ENCODE assay signal across 10 cellular contexts in the genomic region with DNA sequence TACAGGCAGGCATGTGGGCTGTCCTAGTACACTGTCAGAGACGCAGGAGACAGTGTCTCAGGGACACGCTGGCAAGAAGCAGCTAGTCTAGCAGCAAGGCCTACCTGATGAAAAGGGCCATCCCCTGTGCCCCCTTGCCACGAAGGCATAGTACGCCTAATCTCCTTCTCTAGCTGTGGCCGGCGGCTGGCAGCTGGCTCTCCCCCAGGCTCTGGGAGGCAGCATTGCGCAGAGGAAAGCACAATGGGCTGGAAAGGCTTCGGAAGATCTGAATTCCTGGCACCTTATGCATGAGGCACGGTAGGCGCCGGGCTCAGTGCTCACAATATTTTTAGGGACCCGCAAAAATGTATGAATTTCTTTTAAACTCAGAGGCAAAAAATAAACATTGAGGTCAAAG. TPM values are rescaled to one million over a fixed set of nuclear protein-coding genes. Genes with fewer than 3 reads are reported as not detected.
DNase-seq lines count a peak whose midpoint lies in the region; ATAC-seq and TF ChIP-seq lines count a peak whose summit lies in the region.
"Had no signal": no experiment of that assay in that cellular context is flagged by ENCODE, and none has a peak within 500 bp of the region (broad histone marks: within the 10 kb centered on the region; RNA-seq: fewer than 3 reads in every experiment).

No MANE protein-coding gene starts in this region.

- TF ChIP-seq CTCF in right atrium auricular region (IDR thresholded peaks at IDR 0.05), result peak in 1 of 2 donors; percentile 38

- peaks cover 0 to 20% of the 10 kb centered on the region in 2 donors for H3K4me1 ChIP-seq in right atrium auricular region

- H3K4me3 ChIP-seq in right atrium auricular region, result no peak overlapping the region
- H3K4me3 ChIP-seq: skin epidermis had no signal

- DNase-seq in Right ventricle myocardium inferior (ENCODE audit: missing footprints) (no peak), right atrium auricular region (ENCODE audit: low spot score) (no peak), dermis blood vessel endothelial cell (peak; percentile 29), left kidney (ENCODE audit: low read depth, low spot score) (peak; percentile 34), DMS153 treated with DMSO at 0.1 percent for 48 hours (lab: John Stamatoyannopoulos, UW; ENCODE audit: unreplicated experiment) (no peak)
- no peak for DNase-seq in effector CD8-positive, alpha-beta T cell (lab: John Stamatoyannopoulos, UW)
- no peak for DNase-seq in activated CD8-positive, alpha-beta memory T cell treated with anti-CD3 and anti-CD28 coated beads for 24 hours

- peak; percentile 45 for ATAC-seq in Right ventricle myocardium inferior
- ATAC-seq in GM21723 (IDR thresholded peaks at IDR 0.05; ENCODE audit: unreplicated experiment), result no peak

- H3K27me3 ChIP-seq in right atrium auricular region, result no peaks in the 10 kb centered on the region

- intact Hi-C loops in Right ventricle myocardium inferior (cut with DNase I), result no loop called here

- H3K36me3 ChIP-seq in right atrium auricular region, result no peaks in the 10 kb centered on the region

- no peak overlapping the region for H3K27ac ChIP-seq in right atrium auricular region
- H3K27ac ChIP-seq: C4-2B, skin epidermis had no signal

- H3K9me3 ChIP-seq in right atrium auricular region, result no peaks in the 10 kb centered on the region

RNA-seq across cellular contexts. Expression of a gene that starts 16.0 kb away (rescaled TPM):
- total RNA-seq in Right ventricle myocardium inferior (7.3 TPM), right atrium auricular region (1 to 10 TPM; 2.3 to 5.3 TPM), dermis blood vessel endothelial cell (0.09 and 1.0 TPM in 2 replicates)

RNA-seq across cellular contexts. Expression of a gene that starts 28.6 kb away (rescaled TPM):
- total RNA-seq in Right ventricle myocardium inferior (4.2 TPM), right atrium auricular region (1 to 10 TPM; 1.3 to 2.9 TPM), dermis blood vessel endothelial cell (1.1 and 1.4 TPM in 2 replicates)

Comparison
In these comparisons a context has a peak if more than half of its experiments do, and no peak if none do; other contexts are left out.
1. DNase-seq: peak in dermis blood vessel endothelial cell (single experiment) and left kidney (single experiment); none in Right ventricle myocardium inferior (single experiment), right atrium auricular region (single experiment), effector CD8-positive, alpha-beta T cell (single experiment), activated CD8-positive, alpha-beta memory T cell treated with anti-CD3 and anti-CD28 coated beads for 24 hours (single experiment) and DMS153 treated with DMSO at 0.1 percent for 48 hours (single experiment).